ENCODE assay signal across 8 cellular contexts in the genomic region with DNA sequence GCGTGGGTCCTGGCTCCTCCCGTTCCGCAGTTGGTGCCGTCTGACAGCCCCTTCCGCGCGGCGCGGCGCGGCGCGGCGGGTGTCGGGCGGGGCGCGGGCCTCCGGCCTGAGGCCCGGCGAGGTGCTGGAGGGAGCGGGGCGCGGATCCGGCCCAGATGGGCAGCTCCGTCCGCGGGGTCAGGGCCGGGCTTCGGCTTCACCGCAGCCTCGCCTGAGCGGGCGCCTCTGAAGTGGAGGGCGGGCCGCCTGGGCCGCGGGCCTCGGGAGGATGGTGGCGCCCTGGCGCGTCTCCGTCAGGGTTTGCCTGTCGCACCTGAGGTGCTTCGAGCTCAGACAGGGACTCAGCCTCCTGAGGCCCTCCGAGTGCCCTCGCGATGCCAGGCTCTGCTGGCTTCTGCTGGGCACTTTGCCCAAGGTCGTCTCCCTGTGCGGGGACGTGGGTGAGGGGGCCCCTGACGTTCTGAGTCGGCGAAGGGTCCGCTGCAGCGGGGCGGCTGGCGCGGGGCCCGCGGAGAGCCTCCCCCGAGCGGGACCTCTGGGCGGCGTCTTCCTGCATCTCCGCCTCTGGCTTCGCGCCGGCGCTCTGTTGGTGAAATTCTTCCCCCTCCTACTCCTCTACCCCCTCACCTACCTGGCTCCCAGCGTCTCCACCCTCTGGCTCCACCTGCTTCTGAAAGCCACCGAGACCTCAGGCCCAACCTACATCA. TPM values are rescaled to one million over a fixed set of nuclear protein-coding genes. Genes with fewer than 3 reads are reported as not detected.
DNase-seq lines count a peak whose midpoint lies in the region; ATAC-seq and TF ChIP-seq lines count a peak whose summit lies in the region.

No MANE protein-coding gene starts in this region.

- H3K9me3 ChIP-seq in cardiac muscle cell (ENCODE audit: low read depth), result no peaks in the 10 kb centered on the region

- ATAC-seq in GM18520 (IDR thresholded peaks at IDR 0.05; ENCODE audit: unreplicated experiment), result peak; percentile 34
- ATAC-seq in HG03097 (IDR thresholded peaks at IDR 0.05; ENCODE audit: low FRiP score, unreplicated experiment), result peak; percentile 34

- intact Hi-C loops in posterior vena cava (cut with DNase I), result no loop called here

- H3K4me3 ChIP-seq in cardiac muscle cell, result peak overlapping the region; percentile 61

- H3K36me3 ChIP-seq in cardiac muscle cell, result no peaks in the 10 kb centered on the region

- peak; percentile 3 for TF ChIP-seq CTCF in cardiac muscle cell (IDR thresholded peaks at IDR 0.05; ENCODE audit: low read depth, low read length)

- in situ Hi-C loops in ACHN (cut with HindIII; ENCODE audit: low pct_ligation_motif_present, low pct_unique_long_range_greater_than_20kb, low sequenced_read_pairs), result no loop called here

- no peaks in the 10 kb centered on the region for H3K27me3 ChIP-seq in cardiac muscle cell

- H3K4me1 ChIP-seq in cardiac muscle cell (ENCODE audit: low read depth), result no peaks in the 10 kb centered on the region

- H3K27ac ChIP-seq in cardiac muscle cell, result no peak overlapping the region

- peak; percentile 52 for DNase-seq in ACHN
- DNase-seq in OCI-M1 (lab: John Stamatoyannopoulos, UW), result peak; percentile 47
- DNase-seq in activated gamma-delta T cell (lab: John Stamatoyannopoulos, UW), result peak; percentile 42
- peak in 1 of 2 donors; percentile 68 for DNase-seq in cardiac muscle cell (ENCODE audit: low read depth in 1 of 2, low spot score in 1 of 2)
- DNase-seq in posterior vena cava (ENCODE audit: low spot score), result peak; percentile 83
- peak; percentile 85 for DNase-seq in ureter (ENCODE audit: low spot score)

RNA-seq across cellular contexts. Expression of a gene that starts 0.5 kb away (rescaled TPM):
- total RNA-seq in cardiac muscle cell (22.6 and 31.1 TPM in 2 replicates), posterior vena cava (10 to 100 TPM; 12.3 to 16.1 TPM), ureter (28.9 TPM)
- polyA plus RNA-seq in cardiac muscle cell, result 13.9 and 23.0 TPM in 2 replicates

RNA-seq across cellular contexts. Expression of a gene that starts 23.3 kb away (rescaled TPM):
- total RNA-seq in cardiac muscle cell (267 and 1,003 TPM in 2 replicates), posterior vena cava (100 to 1,000 TPM; 179 to 198 TPM), ureter (180 TPM)
- 391 and 693 TPM in 2 replicates for polyA plus RNA-seq in cardiac muscle cell

RNA-seq across cellular contexts. Expression of a gene that starts 32.6 kb away (rescaled TPM):
- 8.9 and 21.7 TPM in 2 replicates for total RNA-seq in cardiac muscle cell
- 14.0 and 18.2 TPM in 2 replicates for polyA plus RNA-seq in cardiac muscle cell
- 10 to 100 TPM; 13.7 to 26.4 TPM for total RNA-seq in posterior vena cava
- 14.9 TPM for total RNA-seq in ureter
